Comparison of ENCODE assay signal across 20 cellular contexts in genomic region chr4:36854554-36854953, GRCh38.
DNase-seq lines count a peak whose midpoint lies in the region; ATAC-seq and TF ChIP-seq lines count a peak whose summit lies in the region.
"Had no signal": no experiment of that assay in that cellular context is flagged by ENCODE, and none has a peak within 500 bp of the region (broad histone marks: within the 10 kb centered on the region; RNA-seq: fewer than 3 reads in every experiment).

No MANE protein-coding gene starts in this region.

- in situ Hi-C loops in brain microvascular endothelial cell (cut with HindIII; ENCODE audit: low pct_ligation_motif_present, low sequenced_read_pairs), result no loop called here

- no peaks in the 10 kb centered on the region for H3K4me1 ChIP-seq in mesendoderm (ENCODE audit: control insufficient read depth, low read depth, low read length)
- H3K4me1 ChIP-seq: uterus had no signal

- H3K79me2 ChIP-seq in mesendoderm (ENCODE audit: control insufficient read depth, insufficient read depth, low read length), result no peaks in the 10 kb centered on the region

- no peak overlapping the region for H3K4ac ChIP-seq in mesendoderm (ENCODE audit: low read depth, low read length)

- H3K36me3 ChIP-seq in mesendoderm (ENCODE audit: control insufficient read depth, insufficient read depth, low read length), result no peaks in the 10 kb centered on the region
- H3K36me3 ChIP-seq in brain microvascular endothelial cell (replicated peaks), result no peaks in the 10 kb centered on the region
- H3K36me3 ChIP-seq: uterus had no signal

- TF ChIP-seq CTCF in GM20000 (IDR thresholded peaks at IDR 0.05; ENCODE audit: extremely low read depth, missing control alignments) (no peak), brain microvascular endothelial cell (IDR thresholded peaks at IDR 0.05; ENCODE audit: low read depth, low read length, missing control alignments) (no peak)

- no peak overlapping the region for H2BK120ac ChIP-seq in mesendoderm (ENCODE audit: low read depth, low read length)

- H3K9ac ChIP-seq in mesendoderm (ENCODE audit: low read length), result no peak overlapping the region

- no peak overlapping the region for H4K5ac ChIP-seq in mesendoderm (ENCODE audit: low read length)

- WGBS in mesendoderm (ENCODE audit: extremely low coverage, insufficient coverage, low lambda C conversion rate), result no CpG with 5 or more reads among the region's 5 CpGs

- no peaks in the 10 kb centered on the region for H3K27me3 ChIP-seq in mesendoderm (ENCODE audit: insufficient read depth, low read length, poor library complexity)
- H3K27me3 ChIP-seq in brain microvascular endothelial cell (replicated peaks), result no peaks in the 10 kb centered on the region
- H3K27me3 ChIP-seq: uterus had no signal

- H3K18ac ChIP-seq in mesendoderm (ENCODE audit: low read length), result no peak overlapping the region

- H2BK15ac ChIP-seq in mesendoderm (replicated peaks; ENCODE audit: low read depth), result no peak overlapping the region

- H3K79me1 ChIP-seq in mesendoderm (ENCODE audit: low read length), result no peaks in the 10 kb centered on the region

- H3K23ac ChIP-seq in mesendoderm (ENCODE audit: low read length), result no peak overlapping the region

- ATAC-seq in GM18505 (IDR thresholded peaks at IDR 0.05; ENCODE audit: unreplicated experiment) (peak; percentile 65), HG02852 (IDR thresholded peaks at IDR 0.05; ENCODE audit: unreplicated experiment) (peak; percentile 67), HG03442 (IDR thresholded peaks at IDR 0.05; ENCODE audit: unreplicated experiment) (peak; percentile 94)
- ATAC-seq: naive thymus-derived CD8-positive, alpha-beta T cell had no signal

- H4K8ac ChIP-seq in mesendoderm (ENCODE audit: low read depth, low read length), result no peak overlapping the region

- no peak for TF ChIP-seq POLR2A in GM18505 (IDR thresholded peaks at IDR 0.05; ENCODE audit: borderline replicate concordance, extremely low read depth, insufficient read depth, insufficient read length)

- no peak overlapping the region for H3K4me2 ChIP-seq in mesendoderm (ENCODE audit: low read length)

- DNase-seq in GM20000 (ENCODE audit: low spot score), result peak; percentile 6
- no peak for DNase-seq in mesendoderm
- no peak for DNase-seq in putamen (ENCODE audit: low spot score)
- no peak for DNase-seq in brain microvascular endothelial cell
- no peak for DNase-seq in DMS114 treated with DMSO at 0.1 percent for 48 hours (lab: John Stamatoyannopoulos, UW; ENCODE audit: unreplicated experiment)
- DNase-seq: activated B cell treated with CpG ODN at 0.5 μM for 24 hours; activated naive CD8-positive, alpha-beta T cell treated with anti-CD3 and anti-CD28 coated beads for 36 hours; hypothalamus; naive thymus-derived CD8-positive, alpha-beta T cell; NCI-H1092 treated with DMSO at 0.1 percent for 48 hours; NCI-H2081 treated with DMSO at 0.1 percent for 48 hours; NCI-H524; posterior cingulate gyrus; stimulated activated CD4-positive, alpha-beta T cell treated with anti-CD3 and anti-CD28 coated beads, Interleukin-4, amount 100 ng/mL, for 24 hours; T-helper 2 cell; uterus had no signal

- H3K56ac ChIP-seq in mesendoderm (ENCODE audit: low read length), result no peak overlapping the region

- H2BK5ac ChIP-seq in mesendoderm (ENCODE audit: low read length), result no peak overlapping the region

- no peak overlapping the region for H2AK5ac ChIP-seq in mesendoderm (ENCODE audit: low read length)

- H3K4me3 ChIP-seq in mesendoderm (ENCODE audit: low read length), result no peak overlapping the region
- H3K4me3 ChIP-seq in brain microvascular endothelial cell (ENCODE audit: low read depth, low read length), result no peak overlapping the region
- H3K4me3 ChIP-seq: skin epidermis, uterus had no signal

- H3K27ac ChIP-seq in mesendoderm (ENCODE audit: low read depth, low read length), result no peak overlapping the region
- no peak overlapping the region for H3K27ac ChIP-seq in brain microvascular endothelial cell
- H3K27ac ChIP-seq: skin epidermis, uterus had no signal
